ENCODE assay signal across 2 cellular contexts in the genomic region with DNA sequence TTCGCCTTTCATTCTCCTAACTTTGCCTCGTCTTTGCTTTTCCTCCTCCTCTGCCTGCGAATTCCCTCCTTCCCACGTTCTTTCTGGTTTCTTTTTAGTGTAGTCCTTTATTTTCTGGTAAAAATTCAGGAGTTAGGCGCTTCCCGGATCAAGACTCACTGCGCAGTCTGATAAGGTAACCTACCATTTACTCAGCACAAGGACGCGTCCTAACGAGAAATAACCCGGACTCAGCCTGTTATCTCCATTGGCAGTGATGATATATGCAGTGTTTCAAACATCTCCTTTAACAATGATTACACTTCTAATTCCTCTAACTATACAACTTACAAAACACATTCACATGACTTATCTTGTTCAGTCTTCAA.
TF ChIP-seq lines count a peak whose summit lies in the region.

No MANE protein-coding gene starts in this region.

TF ChIP-seq in SK-N-SH, 30 proteins besides CTCF, POLR2A, EP300 and RAD21 (continued from another document):
- TF ChIP-seq, protein P1, sequence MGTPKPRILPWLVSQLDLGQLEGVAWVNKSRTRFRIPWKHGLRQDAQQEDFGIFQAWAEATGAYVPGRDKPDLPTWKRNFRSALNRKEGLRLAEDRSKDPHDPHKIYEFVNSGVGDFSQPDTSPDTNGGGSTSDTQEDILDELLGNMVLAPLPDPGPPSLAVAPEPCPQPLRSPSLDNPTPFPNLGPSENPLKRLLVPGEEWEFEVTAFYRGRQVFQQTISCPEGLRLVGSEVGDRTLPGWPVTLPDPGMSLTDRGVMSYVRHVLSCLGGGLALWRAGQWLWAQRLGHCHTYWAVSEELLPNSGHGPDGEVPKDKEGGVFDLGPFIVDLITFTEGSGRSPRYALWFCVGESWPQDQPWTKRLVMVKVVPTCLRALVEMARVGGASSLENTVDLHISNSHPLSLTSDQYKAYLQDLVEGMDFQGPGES (IDR thresholded peaks at IDR 0.05; ENCODE audit: low read depth, low read length): no peak
- TF ChIP-seq RFX5 (IDR thresholded peaks at IDR 0.05; ENCODE audit: low read length) (no peak), MEF2A (IDR thresholded peaks at IDR 0.05; ENCODE audit: borderline replicate concordance, low read depth) (no peak)
- TF ChIP-seq, protein P2, sequence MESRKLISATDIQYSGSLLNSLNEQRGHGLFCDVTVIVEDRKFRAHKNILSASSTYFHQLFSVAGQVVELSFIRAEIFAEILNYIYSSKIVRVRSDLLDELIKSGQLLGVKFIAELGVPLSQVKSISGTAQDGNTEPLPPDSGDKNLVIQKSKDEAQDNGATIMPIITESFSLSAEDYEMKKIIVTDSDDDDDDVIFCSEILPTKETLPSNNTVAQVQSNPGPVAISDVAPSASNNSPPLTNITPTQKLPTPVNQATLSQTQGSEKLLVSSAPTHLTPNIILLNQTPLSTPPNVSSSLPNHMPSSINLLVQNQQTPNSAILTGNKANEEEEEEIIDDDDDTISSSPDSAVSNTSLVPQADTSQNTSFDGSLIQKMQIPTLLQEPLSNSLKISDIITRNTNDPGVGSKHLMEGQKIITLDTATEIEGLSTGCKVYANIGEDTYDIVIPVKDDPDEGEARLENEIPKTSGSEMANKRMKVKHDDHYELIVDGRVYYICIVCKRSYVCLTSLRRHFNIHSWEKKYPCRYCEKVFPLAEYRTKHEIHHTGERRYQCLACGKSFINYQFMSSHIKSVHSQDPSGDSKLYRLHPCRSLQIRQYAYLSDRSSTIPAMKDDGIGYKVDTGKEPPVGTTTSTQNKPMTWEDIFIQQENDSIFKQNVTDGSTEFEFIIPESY (IDR thresholded peaks at IDR 0.05; ENCODE audit: borderline replicate concordance, low read depth): no peak

TF ChIP-seq in neural cell, 6 proteins besides CTCF, POLR2A, EP300 and RAD21 (continued from another document):
- TF ChIP-seq TAF1 (IDR thresholded peaks at IDR 0.05; ENCODE audit: low read depth): no peak
- TF ChIP-seq, protein P3, sequence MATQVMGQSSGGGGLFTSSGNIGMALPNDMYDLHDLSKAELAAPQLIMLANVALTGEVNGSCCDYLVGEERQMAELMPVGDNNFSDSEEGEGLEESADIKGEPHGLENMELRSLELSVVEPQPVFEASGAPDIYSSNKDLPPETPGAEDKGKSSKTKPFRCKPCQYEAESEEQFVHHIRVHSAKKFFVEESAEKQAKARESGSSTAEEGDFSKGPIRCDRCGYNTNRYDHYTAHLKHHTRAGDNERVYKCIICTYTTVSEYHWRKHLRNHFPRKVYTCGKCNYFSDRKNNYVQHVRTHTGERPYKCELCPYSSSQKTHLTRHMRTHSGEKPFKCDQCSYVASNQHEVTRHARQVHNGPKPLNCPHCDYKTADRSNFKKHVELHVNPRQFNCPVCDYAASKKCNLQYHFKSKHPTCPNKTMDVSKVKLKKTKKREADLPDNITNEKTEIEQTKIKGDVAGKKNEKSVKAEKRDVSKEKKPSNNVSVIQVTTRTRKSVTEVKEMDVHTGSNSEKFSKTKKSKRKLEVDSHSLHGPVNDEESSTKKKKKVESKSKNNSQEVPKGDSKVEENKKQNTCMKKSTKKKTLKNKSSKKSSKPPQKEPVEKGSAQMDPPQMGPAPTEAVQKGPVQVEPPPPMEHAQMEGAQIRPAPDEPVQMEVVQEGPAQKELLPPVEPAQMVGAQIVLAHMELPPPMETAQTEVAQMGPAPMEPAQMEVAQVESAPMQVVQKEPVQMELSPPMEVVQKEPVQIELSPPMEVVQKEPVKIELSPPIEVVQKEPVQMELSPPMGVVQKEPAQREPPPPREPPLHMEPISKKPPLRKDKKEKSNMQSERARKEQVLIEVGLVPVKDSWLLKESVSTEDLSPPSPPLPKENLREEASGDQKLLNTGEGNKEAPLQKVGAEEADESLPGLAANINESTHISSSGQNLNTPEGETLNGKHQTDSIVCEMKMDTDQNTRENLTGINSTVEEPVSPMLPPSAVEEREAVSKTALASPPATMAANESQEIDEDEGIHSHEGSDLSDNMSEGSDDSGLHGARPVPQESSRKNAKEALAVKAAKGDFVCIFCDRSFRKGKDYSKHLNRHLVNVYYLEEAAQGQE (IDR thresholded peaks at IDR 0.05; ENCODE audit: borderline replicate concordance): no peak
